31 cellular contexts compared by ENCODE assay signal in the genomic region with DNA sequence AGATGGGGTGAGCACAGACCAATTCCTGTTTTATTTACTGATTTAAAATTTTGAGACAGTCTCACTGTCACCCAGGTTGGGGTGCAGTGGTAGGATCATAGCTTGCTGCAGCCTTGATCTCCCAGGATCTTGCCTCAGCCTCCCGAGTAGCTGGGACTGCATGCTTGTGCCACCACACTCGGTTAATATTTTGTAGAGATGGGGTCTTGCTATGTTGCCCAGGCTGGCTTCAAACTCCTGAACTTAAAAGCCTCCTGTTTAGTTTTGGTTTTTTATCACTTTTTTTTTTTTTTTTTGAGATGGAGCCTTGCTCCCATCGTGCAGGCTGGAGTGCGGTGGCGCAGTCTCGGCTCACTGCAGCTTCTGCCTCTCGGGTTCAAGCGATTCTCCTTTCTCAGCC. TPM values are rescaled to one million over a fixed set of nuclear protein-coding genes. Genes with fewer than 3 reads are reported as not detected.
"Had no signal": no experiment of that assay in that cellular context is flagged by ENCODE, and none has a peak within 500 bp of the region (broad histone marks: within the 10 kb centered on the region; RNA-seq: fewer than 3 reads in every experiment).

No MANE protein-coding gene starts in this region.

- ATAC-seq: activated T-cell treated with anti-CD3 and anti-CD28 coated beads, Interleukin-2, amount 50 U/mL, for 4 hours; heart right ventricle; pancreas; stimulated activated effector memory CD8-positive, alpha-beta T cell treated with anti-CD3 and anti-CD28 coated beads, Interleukin-12 subunit alpha, Interleukin-12 subunit beta, amount 100 ng/mL, for 72 hours; stimulated activated naive CD8-positive, alpha-beta T cell treated with anti-CD3 and anti-CD28 coated beads, Interleukin-15, amount 100 ng/mL, for 72 hours had no signal

- H3K27ac Mint-ChIP-seq: activated CD4-positive, alpha-beta memory T cell treated with anti-CD3 and anti-CD28 coated beads, Interleukin-2, amount 10 ng/mL, durations not matched to agents 7 days and 5 days; activated naive CD4-positive, alpha-beta T cell treated with anti-CD3 and anti-CD28 coated beads, Interleukin-2, amount 50 U/mL, for 24 hours; activated T-helper 2 cell treated with anti-CD3 and anti-CD28 coated beads, Interferon-gamma antibody, Interleukin-2, Interleukin-4, amounts not matched to agents 10 μg/mL and 5 μg/mL and 100 μg/mL, durations not matched to agents 14 hours and 24 hours and 36 hours; dendritic cell treated with granulocyte-macrophage colony-stimulating factor and Interleukin-4, amounts not matched to agents 40 ng/mL and 50 ng/mL, for 4 days; endodermal cell; stimulated activated effector memory CD8-positive, alpha-beta T cell treated with anti-CD3 and anti-CD28 coated beads, Interleukin-12 subunit alpha, Interleukin-12 subunit beta, amount 100 ng/mL, for 72 hours; stimulated activated naive CD8-positive, alpha-beta T cell treated with anti-CD3 and anti-CD28 coated beads, Interleukin-15, amount 100 ng/mL, for 72 hours had no signal

- DNase-seq: activated CD4-positive, alpha-beta memory T cell treated with anti-CD3 and anti-CD28 coated beads, Interleukin-2, amount 10 ng/mL, durations not matched to agents 7 days and 5 days; activated CD4-positive, alpha-beta T cell treated with anti-CD3 and anti-CD28 coated beads, Interleukin-2, amount 10 ng/mL, durations not matched to agents 7 days and 5 days; activated CD4-positive, CD25-positive, alpha-beta regulatory T cell treated with anti-CD3 and anti-CD28 coated beads, Interleukin-2, amount 50 U/mL, for 72 hours; activated CD8-positive, alpha-beta memory T cell treated with anti-CD3 and anti-CD28 coated beads, Interleukin-2, amount 50 U/mL, for 48 hours; activated T-cell treated with anti-CD3 and anti-CD28 coated beads, Interleukin-2, amount 50 U/mL, for 4 hours; anterior cingulate cortex; endodermal cell; esophagus squamous epithelium; foreskin melanocyte; heart right ventricle; naive B cell; nephron progenitor cell; retina; sigmoid colon; small intestine; stimulated activated CD4-positive, alpha-beta T cell treated with anti-CD3 and anti-CD28 coated beads, Interleukin-4, amount 100 ng/mL, for 24 hours; stimulated activated naive CD8-positive, alpha-beta T cell treated with anti-CD3 and anti-CD28 coated beads, Interleukin-15, amount 100 ng/mL, for 72 hours; substantia nigra; T1000; uterus; WERI-Rb-1 had no signal

- H3K4me3 Mint-ChIP-seq: activated CD4-positive, alpha-beta memory T cell treated with anti-CD3 and anti-CD28 coated beads, Interleukin-2, amount 10 ng/mL, durations not matched to agents 7 days and 5 days; activated CD4-positive, alpha-beta T cell treated with anti-CD3 and anti-CD28 coated beads, Interleukin-2, amount 10 ng/mL, durations not matched to agents 7 days and 5 days; activated T-cell treated with anti-CD3 and anti-CD28 coated beads, Interleukin-2, amount 50 U/mL, for 4 hours; central memory CD8-positive, alpha-beta T cell; dendritic cell treated with granulocyte-macrophage colony-stimulating factor and Interleukin-4, amounts not matched to agents 40 ng/mL and 50 ng/mL, for 4 days; endodermal cell; mesothelial cell of epicardium; nephron progenitor cell; stimulated activated effector memory CD8-positive, alpha-beta T cell treated with anti-CD3 and anti-CD28 coated beads, Interleukin-12 subunit alpha, Interleukin-12 subunit beta, amount 100 ng/mL, for 72 hours; stimulated activated naive CD8-positive, alpha-beta T cell treated with anti-CD3 and anti-CD28 coated beads, Interleukin-15, amount 100 ng/mL, for 72 hours had no signal

- H3K27ac ChIP-seq: esophagus squamous epithelium, heart right ventricle, pancreas, prostate gland, sigmoid colon, uterus, WERI-Rb-1 had no signal

- H3K9me3 ChIP-seq: esophagus squamous epithelium, heart right ventricle, pancreas, prostate gland, sigmoid colon, uterus had no signal

- H3K4me3 ChIP-seq: esophagus squamous epithelium, heart right ventricle, pancreas, prostate gland, sigmoid colon, uterus had no signal

- H3K27me3 Mint-ChIP-seq: activated CD4-positive, alpha-beta memory T cell treated with anti-CD3 and anti-CD28 coated beads, Interleukin-2, amount 10 ng/mL, durations not matched to agents 7 days and 5 days; activated CD4-positive, alpha-beta T cell treated with anti-CD3 and anti-CD28 coated beads, Interleukin-2, amount 10 ng/mL, durations not matched to agents 7 days and 5 days; activated naive CD4-positive, alpha-beta T cell treated with anti-CD3 and anti-CD28 coated beads, Interleukin-2, amount 50 U/mL, for 24 hours; central memory CD8-positive, alpha-beta T cell; dendritic cell treated with granulocyte-macrophage colony-stimulating factor and Interleukin-4, amounts not matched to agents 40 ng/mL and 50 ng/mL, for 4 days; naive B cell; stimulated activated naive CD8-positive, alpha-beta T cell treated with anti-CD3 and anti-CD28 coated beads, Interleukin-15, amount 100 ng/mL, for 72 hours had no signal

- H3K36me3 ChIP-seq: uterus had no signal

- H3K9me3 Mint-ChIP-seq: activated CD4-positive, alpha-beta memory T cell treated with anti-CD3 and anti-CD28 coated beads, Interleukin-2, amount 10 ng/mL, durations not matched to agents 7 days and 5 days; activated CD4-positive, alpha-beta T cell treated with anti-CD3 and anti-CD28 coated beads, Interleukin-2, amount 10 ng/mL, durations not matched to agents 7 days and 5 days; activated naive CD4-positive, alpha-beta T cell treated with anti-CD3 and anti-CD28 coated beads, Interleukin-2, amount 50 U/mL, for 24 hours; activated T-cell treated with anti-CD3 and anti-CD28 coated beads, Interleukin-2, amount 50 U/mL, for 4 hours; activated T-helper 2 cell treated with anti-CD3 and anti-CD28 coated beads, Interferon-gamma antibody, Interleukin-2, Interleukin-4, amounts not matched to agents 10 μg/mL and 5 μg/mL and 100 μg/mL, durations not matched to agents 14 hours and 24 hours and 36 hours; central memory CD8-positive, alpha-beta T cell; dendritic cell treated with granulocyte-macrophage colony-stimulating factor and Interleukin-4, amounts not matched to agents 40 ng/mL and 50 ng/mL, for 4 days; endodermal cell; mesothelial cell of epicardium; naive B cell; nephron progenitor cell; stimulated activated effector memory CD8-positive, alpha-beta T cell treated with anti-CD3 and anti-CD28 coated beads, Interleukin-12 subunit alpha, Interleukin-12 subunit beta, amount 100 ng/mL, for 72 hours; stimulated activated naive CD8-positive, alpha-beta T cell treated with anti-CD3 and anti-CD28 coated beads, Interleukin-15, amount 100 ng/mL, for 72 hours; type B pancreatic cell had no signal

RNA-seq across cellular contexts. Expression of a gene that starts 30.2 kb away (rescaled TPM):
- total RNA-seq: activated CD4-positive, alpha-beta memory T cell treated with anti-CD3 and anti-CD28 coated beads, Interleukin-2, amount 10 ng/mL, durations not matched to agents 7 days and 5 days; activated CD4-positive, alpha-beta T cell treated with anti-CD3 and anti-CD28 coated beads, Interleukin-2, amount 10 ng/mL, durations not matched to agents 7 days and 5 days; activated T-helper 2 cell treated with anti-CD3 and anti-CD28 coated beads, Interferon-gamma antibody, Interleukin-2, Interleukin-4, amounts not matched to agents 10 μg/mL and 5 μg/mL and 100 μg/mL, durations not matched to agents 14 hours and 24 hours and 36 hours; glomerular endothelial cell had no signal
